Comparison of ENCODE assay signal across 8 cellular contexts in genomic region chr19:35066691-35067563, GRCh38.
DNase-seq lines count a peak whose midpoint lies in the region; ATAC-seq lines count a peak whose summit lies in the region.

No MANE protein-coding gene starts in this region.

- DNase-seq in SIG-M5 treated with dmso at 0.1 percent for 504 hours (lab: John Stamatoyannopoulos, UW; ENCODE audit: unreplicated experiment) (peak; percentile 55), SIG-M5 (lab: John Stamatoyannopoulos, UW) (no peak), NOMO-1 (lab: John Stamatoyannopoulos, UW; ENCODE audit: unreplicated experiment in 2 of 2) (peak; percentile 70 to 74), medulla oblongata (ENCODE audit: extremely low spot score) (peak; percentile 93)
- peak; percentile 98 for DNase-seq in activated CD8-positive, alpha-beta memory T cell treated with anti-CD3 and anti-CD28 coated beads for 24 hours
- DNase-seq in effector CD4-positive, alpha-beta T cell, result peak; percentile 87
- peak; percentile 78 to 79 for DNase-seq in stimulated activated CD8-positive, alpha-beta memory T cell treated with anti-CD3 and anti-CD28 coated beads, Interleukin-15, amount 100 ng/mL, for 48 hours (ENCODE audit: low read depth in 2 of 2)

- peak; percentile 77 for ATAC-seq in HG03521 (IDR thresholded peaks at IDR 0.05; ENCODE audit: unreplicated experiment)
